1 cellular context compared by ENCODE assay signal in the genomic region with DNA sequence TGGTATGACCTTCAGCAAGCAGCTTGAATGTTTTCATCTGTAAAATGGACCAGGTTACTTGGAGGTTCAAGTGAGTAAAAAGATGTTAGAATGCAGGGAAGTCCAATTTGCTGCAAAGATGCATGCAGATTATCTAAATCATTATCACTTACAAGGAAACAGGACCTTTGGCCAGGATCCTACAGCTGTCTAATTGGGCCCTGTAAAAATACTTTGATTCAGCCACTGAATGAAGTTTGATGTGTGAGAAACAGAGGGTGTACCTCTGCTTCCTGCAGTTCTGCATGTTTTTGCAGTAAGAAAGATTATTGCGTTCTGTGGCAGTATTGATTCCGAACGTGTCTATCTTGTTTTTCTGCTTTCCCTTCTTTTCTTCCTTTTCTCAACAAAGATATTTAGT.
TF ChIP-seq lines count a peak whose summit lies in the region.

No MANE protein-coding gene starts in this region.

TF ChIP-seq in IMR-90, 13 proteins besides CTCF, POLR2A, EP300 and RAD21 (continued from another document):
- TF ChIP-seq SMC3 (IDR thresholded peaks at IDR 0.05; ENCODE audit: low read depth, low read length) (no peak), MXI1 (IDR thresholded peaks at IDR 0.05; ENCODE audit: borderline replicate concordance, low read depth, low read length) (no peak), RFX5 (IDR thresholded peaks at IDR 0.05; ENCODE audit: low read depth, low read length) (no peak), MAFK (IDR thresholded peaks at IDR 0.05; ENCODE audit: low read depth, low read length) (no peak), ELK1 (IDR thresholded peaks at IDR 0.05; ENCODE audit: borderline replicate concordance, low read depth, low read length) (no peak)
